In genomic region chr7:155258233-155258575, GRCh38 we compare ENCODE assay signal across 10 cellular contexts. TPM values are rescaled to one million over a fixed set of nuclear protein-coding genes. Genes with fewer than 3 reads are reported as not detected.
DNase-seq lines count a peak whose midpoint lies in the region; ATAC-seq, FAIRE-seq and TF ChIP-seq lines count a peak whose summit lies in the region.
"Had no signal": no experiment of that assay in that cellular context is flagged by ENCODE, and none has a peak within 500 bp of the region (broad histone marks: within the 10 kb centered on the region; RNA-seq: fewer than 3 reads in every experiment).

No MANE protein-coding gene starts in this region.

- H3K27ac ChIP-seq in upper lobe of right lung: no peak overlapping the region
- H3K27ac ChIP-seq: SK-N-MC had no signal

- H3K4me3 ChIP-seq in epithelial cell of esophagus (ENCODE audit: low read length): no peak overlapping the region
- no peak overlapping the region for H3K4me3 ChIP-seq in upper lobe of right lung
- H3K4me3 ChIP-seq: SK-N-MC had no signal

- H3K4me1 Mint-ChIP-seq in stimulated activated naive CD8-positive, alpha-beta T cell treated with anti-CD3 and anti-CD28 coated beads, Interleukin-15, amount 100 ng/mL, for 72 hours: peaks cover 20% of the 10 kb centered on the region

- H3K27ac Mint-ChIP-seq in stimulated activated naive CD8-positive, alpha-beta T cell treated with anti-CD3 and anti-CD28 coated beads, Interleukin-15, amount 100 ng/mL, for 72 hours: no peak overlapping the region

- peak; percentile 75 for ATAC-seq in omental fat pad (ENCODE audit: low FRiP score)
- ATAC-seq in upper lobe of right lung: no peak
- ATAC-seq in HG02981 (IDR thresholded peaks at IDR 0.05; ENCODE audit: unreplicated experiment): no peak
- no peak for ATAC-seq in stimulated activated naive CD8-positive, alpha-beta T cell treated with anti-CD3 and anti-CD28 coated beads, Interleukin-15, amount 100 ng/mL, for 72 hours
- ATAC-seq: activated T-cell treated with anti-CD3 and anti-CD28 coated beads, Interleukin-2, amount 50 U/mL, for 4 hours had no signal

- H3K27me3 Mint-ChIP-seq in stimulated activated naive CD8-positive, alpha-beta T cell treated with anti-CD3 and anti-CD28 coated beads, Interleukin-15, amount 100 ng/mL, for 72 hours: peaks cover 9% of the 10 kb centered on the region

- no peaks in the 10 kb centered on the region for H3K9me3 Mint-ChIP-seq in stimulated activated naive CD8-positive, alpha-beta T cell treated with anti-CD3 and anti-CD28 coated beads, Interleukin-15, amount 100 ng/mL, for 72 hours
- H3K9me3 Mint-ChIP-seq: activated T-cell treated with anti-CD3 and anti-CD28 coated beads, Interleukin-2, amount 50 U/mL, for 4 hours had no signal

- intact Hi-C loops in upper lobe of right lung (cut with DNase I): no loop called here

- no peaks in the 10 kb centered on the region for H3K36me3 ChIP-seq in upper lobe of right lung

- H3K27me3 ChIP-seq in upper lobe of right lung: peaks cover 8% of the 10 kb centered on the region

- FAIRE-seq in RCC 7860 (lab: Jason Lieb, UNC): peak; percentile 97

- H3K9me3 ChIP-seq in upper lobe of right lung: no peaks in the 10 kb centered on the region

- H3K4me1 ChIP-seq in upper lobe of right lung: no peaks in the 10 kb centered on the region

- H3K4me3 Mint-ChIP-seq in stimulated activated naive CD8-positive, alpha-beta T cell treated with anti-CD3 and anti-CD28 coated beads, Interleukin-15, amount 100 ng/mL, for 72 hours: no peak overlapping the region
- H3K4me3 Mint-ChIP-seq: activated T-cell treated with anti-CD3 and anti-CD28 coated beads, Interleukin-2, amount 50 U/mL, for 4 hours had no signal

- DNase-seq in AG09319 (ENCODE audit: extremely low read depth, low read depth) (peak; percentile 60), RCC 7860 (ENCODE audit: low spot score) (peak; percentile 92), epithelial cell of esophagus (ENCODE audit: low read depth) (peak; percentile 52), omental fat pad (ENCODE audit: low spot score) (no peak), upper lobe of right lung (no peak)
- DNase-seq in activated CD4-positive, CD25-positive, alpha-beta regulatory T cell (lab: John Stamatoyannopoulos, UW): no peak
- no peak for DNase-seq in stimulated activated naive CD8-positive, alpha-beta T cell treated with anti-CD3 and anti-CD28 coated beads, Interleukin-15, amount 100 ng/mL, for 72 hours
- DNase-seq: activated T-cell treated with anti-CD3 and anti-CD28 coated beads, Interleukin-2, amount 50 U/mL, for 4 hours had no signal

- TF ChIP-seq CTCF in AG09319 (IDR thresholded peaks at IDR 0.05; ENCODE audit: low read depth, low read length) (no peak), epithelial cell of esophagus (IDR thresholded peaks at IDR 0.05; ENCODE audit: insufficient read depth, low read depth, low read length, missing control alignments) (no peak), omental fat pad (IDR thresholded peaks at IDR 0.05) (no peak), upper lobe of right lung (IDR thresholded peaks at IDR 0.05) (no peak)

RNA-seq across cellular contexts. Expression of gene INSIG1, which starts 39.5 kb away (rescaled TPM):
- total RNA-seq in omental fat pad: 100 to 1,000 TPM in 2 of 4 donors, 10 to 100 TPM in 2; 85.6 to 244 (median 107) TPM
- total RNA-seq in upper lobe of right lung: 90.7 TPM

Comparison
In these comparisons a context has a peak if more than half of its experiments do, and no peak if none do; other contexts are left out.
1. DNase-seq: peak in AG09319 (single experiment), RCC 7860 (single experiment) and epithelial cell of esophagus (single experiment); none in omental fat pad (single experiment), upper lobe of right lung (single experiment), activated CD4-positive, CD25-positive, alpha-beta regulatory T cell (0 of 4) and stimulated activated naive CD8-positive, alpha-beta T cell treated with anti-CD3 and anti-CD28 coated beads, Interleukin-15, amount 100 ng/mL, for 72 hours (0 of 2).